Comparison of ENCODE assay signal across 8 cellular contexts in the genomic region with DNA sequence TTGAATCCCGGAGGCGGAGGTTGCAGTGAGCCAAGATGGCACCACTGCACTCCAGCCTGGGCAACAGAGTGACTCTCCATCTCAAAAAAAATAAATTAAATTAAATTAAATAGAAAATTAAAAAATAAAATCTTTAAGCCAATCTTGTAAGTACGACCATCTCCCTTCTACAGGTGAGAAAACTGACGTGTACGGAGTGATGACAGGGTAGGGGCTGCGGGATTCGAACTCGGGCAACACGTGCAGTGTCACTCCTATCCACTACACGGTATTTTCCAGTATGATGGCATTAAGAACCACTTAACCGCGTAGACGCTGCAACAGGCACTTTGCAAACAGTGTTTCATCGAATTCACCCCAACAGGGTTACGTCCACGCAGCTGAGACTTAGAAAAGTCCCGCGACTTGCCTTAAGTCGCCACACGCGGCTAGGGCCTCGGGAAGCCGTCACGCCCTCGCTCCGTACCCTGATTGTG. TPM values are rescaled to one million over a fixed set of nuclear protein-coding genes. Genes with fewer than 3 reads are reported as not detected.
DNase-seq lines count a peak whose midpoint lies in the region; ATAC-seq and TF ChIP-seq lines count a peak whose summit lies in the region.

No MANE protein-coding gene starts in this region.

- no peaks in the 10 kb centered on the region for H3K9me3 ChIP-seq in BE2C

- peaks cover 18% of the 10 kb centered on the region for H3K4me1 Mint-ChIP-seq in activated T-cell treated with anti-CD3 and anti-CD28 coated beads, Interleukin-2, amount 50 U/mL, for 4 hours (ENCODE audit: low read depth)

- no peaks in the 10 kb centered on the region for H3K36me3 ChIP-seq in BE2C

- H3K27ac ChIP-seq in foreskin keratinocyte = peak overlapping the region; percentile 83

- DNase-seq in BE2C (peak; percentile 30), foreskin keratinocyte (peak in 1 of 2 donors; percentile 12), renal cortical epithelial cell (ENCODE audit: low read depth) (peak; percentile 9), NCI-H774 (lab: John Stamatoyannopoulos, UW) (no peak), KG1 (lab: John Stamatoyannopoulos, UW) (no peak)
- DNase-seq in activated T-cell treated with anti-CD3 and anti-CD28 coated beads, Interleukin-2, amount 50 U/mL, for 4 hours = peak; percentile 25

- peak; percentile 7 for ATAC-seq in HG03378 (IDR thresholded peaks at IDR 0.05; ENCODE audit: unreplicated experiment)
- ATAC-seq in activated T-cell treated with anti-CD3 and anti-CD28 coated beads, Interleukin-2, amount 50 U/mL, for 4 hours = peak; percentile 26 to 34
- ATAC-seq in foreskin keratinocyte = peak; percentile 1
- no peak for ATAC-seq in GM21367 (IDR thresholded peaks at IDR 0.05; ENCODE audit: unreplicated experiment)

- no peaks in the 10 kb centered on the region for H3K9me3 Mint-ChIP-seq in activated T-cell treated with anti-CD3 and anti-CD28 coated beads, Interleukin-2, amount 50 U/mL, for 4 hours

- H3K4me3 Mint-ChIP-seq in activated T-cell treated with anti-CD3 and anti-CD28 coated beads, Interleukin-2, amount 50 U/mL, for 4 hours = peak overlapping the region; percentile 88

- H3K27me3 Mint-ChIP-seq in activated T-cell treated with anti-CD3 and anti-CD28 coated beads, Interleukin-2, amount 50 U/mL, for 4 hours (ENCODE audit: low read depth) = no peaks in the 10 kb centered on the region

- no peaks in the 10 kb centered on the region for H3K36me3 Mint-ChIP-seq in activated T-cell treated with anti-CD3 and anti-CD28 coated beads, Interleukin-2, amount 50 U/mL, for 4 hours (ENCODE audit: insufficient read depth)

- no peaks in the 10 kb centered on the region for H3K4me1 ChIP-seq in BE2C
- H3K4me1 ChIP-seq in foreskin keratinocyte = no peaks in the 10 kb centered on the region

- H3K27me3 ChIP-seq in BE2C (no peaks in the 10 kb centered on the region), foreskin keratinocyte (no peaks in the 10 kb centered on the region)

- peak overlapping the region; percentile 93 for H3K4me3 ChIP-seq in BE2C (ENCODE audit: low read depth, low read length)

- no peak for TF ChIP-seq CTCF in BE2C (IDR thresholded peaks at IDR 0.05; ENCODE audit: low read depth, low read length)
- TF ChIP-seq CTCF in foreskin keratinocyte (conservative IDR thresholded peaks at IDR 0.05) = no peak

RNA-seq across cellular contexts. Expression of a gene that starts 0.7 kb away (rescaled TPM):
- 43.5 TPM for polyA plus RNA-seq in BE2C (2012; ENCODE audit: insufficient read depth, insufficient read length, low read depth)
- 10 to 100 TPM; 49.3 to 61.8 (median 58.4) TPM for total RNA-seq in activated T-cell treated with anti-CD3 and anti-CD28 coated beads, Interleukin-2, amount 50 U/mL, for 4 hours
- total RNA-seq in foreskin keratinocyte = 22.7 and 23.8 TPM in 2 replicates
- polyA plus RNA-seq in foreskin keratinocyte = 17.6 and 19.7 TPM in 2 replicates
- total RNA-seq in renal cortical epithelial cell = 7.5 and 19.8 TPM in 2 replicates

RNA-seq across cellular contexts. Expression of a gene that starts 14.6 kb away (rescaled TPM):
- 30.9 TPM for polyA plus RNA-seq in BE2C (2012; ENCODE audit: insufficient read depth, insufficient read length, low read depth)
- total RNA-seq in activated T-cell treated with anti-CD3 and anti-CD28 coated beads, Interleukin-2, amount 50 U/mL, for 4 hours = 10 to 100 TPM; 18.8 to 30.5 (median 25.0) TPM
- total RNA-seq in foreskin keratinocyte (17.4 and 18.5 TPM in 2 replicates), renal cortical epithelial cell (6.1 and 12.9 TPM in 2 replicates)
- 22.2 and 22.8 TPM in 2 replicates for polyA plus RNA-seq in foreskin keratinocyte

Comparison
In these comparisons a context has a peak if more than half of its experiments do, and no peak if none do; other contexts are left out.
1. DNase-seq: peak in BE2C (single experiment), activated T-cell treated with anti-CD3 and anti-CD28 coated beads, Interleukin-2, amount 50 U/mL, for 4 hours (single experiment) and renal cortical epithelial cell (single experiment); none in NCI-H774 (single experiment) and KG1 (single experiment).